ENCODE assay signal across 1 cellular context in genomic region chrX:65994519-65995501, GRCh38.
TF ChIP-seq lines count a peak whose summit lies in the region.

No MANE protein-coding gene starts in this region.

TF ChIP-seq in A549, 52 proteins besides CTCF, POLR2A, EP300 and RAD21 (continued from another document):
- TF ChIP-seq, protein P1, sequence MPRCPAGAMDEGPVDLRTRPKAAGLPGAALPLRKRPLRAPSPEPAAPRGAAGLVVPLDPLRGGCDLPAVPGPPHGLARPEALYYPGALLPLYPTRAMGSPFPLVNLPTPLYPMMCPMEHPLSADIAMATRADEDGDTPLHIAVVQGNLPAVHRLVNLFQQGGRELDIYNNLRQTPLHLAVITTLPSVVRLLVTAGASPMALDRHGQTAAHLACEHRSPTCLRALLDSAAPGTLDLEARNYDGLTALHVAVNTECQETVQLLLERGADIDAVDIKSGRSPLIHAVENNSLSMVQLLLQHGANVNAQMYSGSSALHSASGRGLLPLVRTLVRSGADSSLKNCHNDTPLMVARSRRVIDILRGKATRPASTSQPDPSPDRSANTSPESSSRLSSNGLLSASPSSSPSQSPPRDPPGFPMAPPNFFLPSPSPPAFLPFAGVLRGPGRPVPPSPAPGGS (IDR thresholded peaks at IDR 0.05): no peak
- TF ChIP-seq MAFK (IDR thresholded peaks at IDR 0.05; ENCODE audit: partially characterized antibody) (no peak), CBX8 (IDR thresholded peaks at IDR 0.05) (no peak), TP53 (CRISPR knock-in tag; IDR thresholded peaks at IDR 0.05) (no peak)
